In genomic region chr9:73531658-73532057, GRCh38 we compare ENCODE assay signal across 17 cellular contexts.
DNase-seq lines count a peak whose midpoint lies in the region; ATAC-seq, FAIRE-seq and TF ChIP-seq lines count a peak whose summit lies in the region.
"Had no signal": no experiment of that assay in that cellular context is flagged by ENCODE, and none has a peak within 500 bp of the region (broad histone marks: within the 10 kb centered on the region; RNA-seq: fewer than 3 reads in every experiment).

No MANE protein-coding gene starts in this region.

- WGBS in pancreas, 2 donors = 33 to 45% methylated on average over 4 of the region's 4 CpGs
- WGBS in gastroesophageal sphincter (ENCODE audit: low coverage in 1 of 2), 2 donors = 54 to 58% methylated on average over 3 to 4 of the region's 4 CpGs

- DNase-seq in OCI-M2 (lab: John Stamatoyannopoulos, UW; ENCODE audit: unreplicated experiment) (no peak), pancreas (no peak), GOT3 (lab: John Stamatoyannopoulos, UW) (no peak)
- DNase-seq: ACHN; activated CD4-positive, alpha-beta T cell treated with anti-CD3 and anti-CD28 coated beads for 36 hours; activated naive CD8-positive, alpha-beta T cell treated with anti-CD3 and anti-CD28 coated beads, Interleukin-2, amount 10 ng/mL, durations not matched to agents 7 days and 5 days; caudate nucleus; effector memory CD4-positive, alpha-beta T cell; lower lobe of right lung; naive thymus-derived CD4-positive, alpha-beta T cell; psoas muscle; T-helper 1 cell had no signal

- intact Hi-C loops in pancreas (cut with DNase I) = no loop called here

- peak; percentile 81 for ATAC-seq in GM18498 (IDR thresholded peaks at IDR 0.05; ENCODE audit: unreplicated experiment)
- peak; percentile 57 for ATAC-seq in GM19395 (IDR thresholded peaks at IDR 0.05; ENCODE audit: unreplicated experiment)
- ATAC-seq in HG02763 (IDR thresholded peaks at IDR 0.05; ENCODE audit: unreplicated experiment) = peak; percentile 49
- ATAC-seq in HG03442 (IDR thresholded peaks at IDR 0.05; ENCODE audit: unreplicated experiment) = peak; percentile 87
- ATAC-seq in pancreas = no peak
- no peak for ATAC-seq in gastroesophageal sphincter
- ATAC-seq: activated CD4-positive, alpha-beta T cell treated with anti-CD3 and anti-CD28 coated beads for 36 hours; lower lobe of right lung; naive thymus-derived CD4-positive, alpha-beta T cell; psoas muscle had no signal

- H3K9me3 ChIP-seq in pancreas (no peaks in the 10 kb centered on the region), gastroesophageal sphincter (no peaks in the 10 kb centered on the region)
- H3K9me3 ChIP-seq: lower lobe of right lung, psoas muscle had no signal

- TF ChIP-seq POLR2A in gastroesophageal sphincter (IDR thresholded peaks at IDR 0.05) = no peak

- H3K36me3 ChIP-seq in pancreas (no peaks in the 10 kb centered on the region), gastroesophageal sphincter (no peaks in the 10 kb centered on the region)
- H3K36me3 ChIP-seq: lower lobe of right lung had no signal

- no peaks in the 10 kb centered on the region for H3K27me3 ChIP-seq in pancreas
- H3K27me3 ChIP-seq in gastroesophageal sphincter = no peaks in the 10 kb centered on the region

- no peak overlapping the region for H3K4me3 ChIP-seq in pancreas
- H3K4me3 ChIP-seq in gastroesophageal sphincter = no peak overlapping the region
- H3K4me3 ChIP-seq: lower lobe of right lung, psoas muscle had no signal

- TF ChIP-seq CTCF in pancreas (IDR thresholded peaks at IDR 0.05) (no peak), gastroesophageal sphincter (IDR thresholded peaks at IDR 0.05) (no peak)

- no peak for FAIRE-seq in pancreas (lab: Jason Lieb, UNC)

- no peak for TF ChIP-seq EP300 in gastroesophageal sphincter (IDR thresholded peaks at IDR 0.05)

- H3K4me1 ChIP-seq in pancreas = no peaks in the 10 kb centered on the region
- H3K4me1 ChIP-seq in gastroesophageal sphincter = no peaks in the 10 kb centered on the region
- H3K4me1 ChIP-seq: lower lobe of right lung, psoas muscle had no signal

- H3K27ac ChIP-seq in pancreas (no peak overlapping the region), gastroesophageal sphincter (no peak overlapping the region)
- H3K27ac ChIP-seq: lower lobe of right lung, psoas muscle had no signal

Comparison
In these comparisons a context has a peak if more than half of its experiments do, and no peak if none do; other contexts are left out.
1. ATAC-seq: peak in GM18498 (single experiment), GM19395 (single experiment), HG02763 (single experiment) and HG03442 (single experiment); none in pancreas (0 of 4) and gastroesophageal sphincter (single experiment).